In the genomic region with DNA sequence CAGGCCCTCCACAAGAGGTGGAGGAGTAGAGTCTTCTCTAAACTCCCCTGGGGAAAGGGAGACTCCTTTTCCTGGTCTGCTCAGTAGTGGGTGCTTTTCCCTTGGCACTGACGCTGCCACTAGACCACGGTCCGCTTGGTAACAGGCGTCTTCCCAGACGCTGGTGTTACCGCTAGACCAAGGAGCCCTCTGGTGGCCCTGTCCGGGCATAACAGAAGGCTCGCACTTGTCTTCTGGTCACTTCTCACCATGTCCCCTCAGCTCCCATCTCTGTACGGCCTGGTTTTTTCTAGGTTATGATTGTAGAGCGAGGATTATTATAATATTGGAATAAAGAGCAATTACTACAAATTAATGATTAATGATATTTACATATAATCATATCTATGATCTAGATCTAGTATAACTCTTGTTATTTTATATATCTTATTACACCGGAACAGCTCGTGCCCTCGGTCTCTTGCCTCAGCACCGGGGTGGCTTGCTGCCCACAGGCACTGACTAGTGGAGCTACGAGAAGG, we compare ENCODE assay signal across 1 cellular context.
TF ChIP-seq lines count a peak whose summit lies in the region.

No MANE protein-coding gene starts in this region.

TF ChIP-seq in IMR-90, 13 proteins besides CTCF, POLR2A, EP300 and RAD21:
- peak; percentile 65 for TF ChIP-seq SMC3 (IDR thresholded peaks at IDR 0.05; ENCODE audit: low read depth, low read length)
